In the genomic region with DNA sequence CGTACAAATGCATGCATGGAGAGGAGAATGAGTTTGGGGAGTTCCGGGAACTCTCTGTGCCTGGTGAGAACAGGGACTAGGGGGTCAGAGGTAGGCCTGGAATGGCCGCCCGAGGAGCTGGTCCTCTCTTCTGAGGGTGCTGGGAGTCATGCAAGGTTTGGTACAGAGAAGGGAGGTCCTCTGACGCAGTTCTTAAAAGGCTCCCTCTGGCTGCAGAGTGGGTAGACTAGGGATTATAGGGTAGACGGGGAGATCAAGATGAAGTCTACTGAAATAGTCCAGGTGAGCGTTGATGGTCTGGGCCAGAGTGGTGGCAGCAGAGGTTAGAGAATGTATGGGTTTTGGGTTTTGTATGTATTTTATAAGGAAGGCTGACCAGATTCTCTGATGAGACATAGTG, we compare ENCODE assay signal across 8 cellular contexts. TPM values are rescaled to one million over a fixed set of nuclear protein-coding genes. Genes with fewer than 3 reads are reported as not detected.
A peak's percentile ranks its signal among the peaks of the same experiment; 100 is the strongest.
DNase-seq lines count a peak whose midpoint lies in the region; ATAC-seq and TF ChIP-seq lines count a peak whose summit lies in the region.

No MANE protein-coding gene starts in this region.

- H3K4me1 ChIP-seq in ascending aorta, result peaks cover 0 to 8% of the 10 kb centered on the region in 2 donors

- peak overlapping the region; percentile 98 to 99 for H3K4me3 Mint-ChIP-seq in activated T-cell treated with anti-CD3 and anti-CD28 coated beads, Interleukin-2, amount 50 U/mL, for 72 hours
- peak overlapping the region; percentile 96 for H3K4me3 Mint-ChIP-seq in type B pancreatic cell

- H3K4me3 ChIP-seq in ascending aorta (peak overlapping the region; percentile 71 to 75), kidney epithelial cell (ENCODE audit: low read depth, low read length) (peak overlapping the region; percentile 61)

- DNase-seq in activated T-cell treated with anti-CD3 and anti-CD28 coated beads, Interleukin-2, amount 50 U/mL, for 72 hours, result no peak
- DNase-seq in activated T-cell treated with anti-CD3 and anti-CD28 coated beads for 4 hours (no peak), ascending aorta (ENCODE audit: low spot score in 2 of 2) (no peak), kidney epithelial cell (ENCODE audit: low read depth) (no peak), type B pancreatic cell (ENCODE audit: extremely low spot score, unreplicated experiment) (no peak), mesenteric fat pad (ENCODE audit: low spot score) (no peak), NCI-H1417 treated with DMSO at 0.1 percent for 48 hours (lab: John Stamatoyannopoulos, UW) (no peak), NCI-H1436 (lab: John Stamatoyannopoulos, UW) (no peak)

- H3K36me3 ChIP-seq in ascending aorta (peaks cover 41 to 45% of the 10 kb centered on the region in 2 donors), kidney epithelial cell (ENCODE audit: control insufficient read depth, insufficient read depth, low read length) (peaks cover 4% of the 10 kb centered on the region)

- TF ChIP-seq CTCF in ascending aorta (IDR thresholded peaks at IDR 0.05) (no peak), kidney epithelial cell (IDR thresholded peaks at IDR 0.05; ENCODE audit: insufficient read depth, low read length, poor library complexity, severe bottlenecking) (no peak), type B pancreatic cell (conservative IDR thresholded peaks at IDR 0.05) (no peak)

- peaks cover 36% of the 10 kb centered on the region for H3K4me1 Mint-ChIP-seq in activated T-cell treated with anti-CD3 and anti-CD28 coated beads, Interleukin-2, amount 50 U/mL, for 72 hours (ENCODE audit: low read depth)
- peaks cover 27% of the 10 kb centered on the region for H3K4me1 Mint-ChIP-seq in type B pancreatic cell (ENCODE audit: unreplicated experiment)

- H3K9me3 Mint-ChIP-seq in activated T-cell treated with anti-CD3 and anti-CD28 coated beads, Interleukin-2, amount 50 U/mL, for 72 hours, result peaks cover 19 to 29% of the 10 kb centered on the region in 2 donors
- peaks cover 4% of the 10 kb centered on the region for H3K9me3 Mint-ChIP-seq in type B pancreatic cell

- no peak for ATAC-seq in activated T-cell treated with anti-CD3 and anti-CD28 coated beads, Interleukin-2, amount 50 U/mL, for 72 hours (replicated peaks in 1 of 2)

- H3K27ac Mint-ChIP-seq in activated T-cell treated with anti-CD3 and anti-CD28 coated beads, Interleukin-2, amount 50 U/mL, for 72 hours, result no peak overlapping the region
- peak overlapping the region; percentile 98 for H3K27ac Mint-ChIP-seq in type B pancreatic cell

- H3K36me3 Mint-ChIP-seq in activated T-cell treated with anti-CD3 and anti-CD28 coated beads, Interleukin-2, amount 50 U/mL, for 72 hours (ENCODE audit: insufficient read depth in 2 of 2), result peaks cover 51 to 61% of the 10 kb centered on the region in 2 donors
- H3K36me3 Mint-ChIP-seq in type B pancreatic cell, result peaks cover 50% of the 10 kb centered on the region

- no peaks in the 10 kb centered on the region for H3K27me3 Mint-ChIP-seq in activated T-cell treated with anti-CD3 and anti-CD28 coated beads, Interleukin-2, amount 50 U/mL, for 72 hours (ENCODE audit: low read depth)
- H3K27me3 Mint-ChIP-seq in type B pancreatic cell, result peaks cover 4% of the 10 kb centered on the region

- peaks cover 37 to 47% of the 10 kb centered on the region in 2 donors for H3K9me3 ChIP-seq in ascending aorta

- no peaks in the 10 kb centered on the region for H3K27me3 ChIP-seq in ascending aorta
- no peaks in the 10 kb centered on the region for H3K27me3 ChIP-seq in kidney epithelial cell (ENCODE audit: control insufficient read depth, insufficient read depth, low read length)

- intact Hi-C loops in ascending aorta (cut with DNase I), result loop anchor here (1.0 to 5.0 kb wide), 2 partner anchors 37 to 70 kb away; partner anchors contain the start of genes ZNF460 and ZNF548

- H3K27ac ChIP-seq in ascending aorta, result peak overlapping the region; percentile 56 to 72

RNA-seq across cellular contexts. Expression of gene ZNF304, which starts 0.8 kb away (rescaled TPM):
- total RNA-seq in activated T-cell treated with anti-CD3 and anti-CD28 coated beads, Interleukin-2, amount 50 U/mL, for 72 hours, result 1 to 10 TPM; 8.1 to 8.3 TPM
- total RNA-seq in ascending aorta (5.9 TPM), kidney epithelial cell (8.0 and 8.3 TPM in 2 replicates), type B pancreatic cell (ENCODE audit: low replicate concordance) (12.1 and 12.2 TPM in 2 replicates), mesenteric fat pad (7.4 TPM)

RNA-seq across cellular contexts. Expression of gene TRAPPC2B, which starts 11.5 kb away (rescaled TPM):
- total RNA-seq in activated T-cell treated with anti-CD3 and anti-CD28 coated beads, Interleukin-2, amount 50 U/mL, for 72 hours, result 1 to 10 TPM; 7.3 to 8.5 TPM
- total RNA-seq in ascending aorta (1.8 TPM), kidney epithelial cell (16.4 and 28.7 TPM in 2 replicates), type B pancreatic cell (ENCODE audit: low replicate concordance) (11.9 and 12.3 TPM in 2 replicates), mesenteric fat pad (10.3 TPM)

RNA-seq across cellular contexts. Expression of gene ZNF547, which starts 11.5 kb away (rescaled TPM):
- 1 to 10 TPM; 3.9 to 4.5 TPM for total RNA-seq in activated T-cell treated with anti-CD3 and anti-CD28 coated beads, Interleukin-2, amount 50 U/mL, for 72 hours
- total RNA-seq in ascending aorta (not detected), kidney epithelial cell (1.7 and 6.0 TPM in 2 replicates), type B pancreatic cell (ENCODE audit: low replicate concordance) (3.9 and 4.9 TPM in 2 replicates), mesenteric fat pad (2.2 TPM)

RNA-seq across cellular contexts. Expression of gene ZNF543, which starts 31.6 kb away (rescaled TPM):
- 1 to 10 TPM; 8.4 to 9.0 TPM for total RNA-seq in activated T-cell treated with anti-CD3 and anti-CD28 coated beads, Interleukin-2, amount 50 U/mL, for 72 hours
- total RNA-seq in ascending aorta, result 4.5 TPM
- total RNA-seq in kidney epithelial cell, result 9.8 and 12.4 TPM in 2 replicates
- 8.3 and 9.8 TPM in 2 replicates for total RNA-seq in type B pancreatic cell (ENCODE audit: low replicate concordance)
- total RNA-seq in mesenteric fat pad, result 5.3 TPM

RNA-seq across cellular contexts. Expression of gene ZNF548, which starts 37.8 kb away (rescaled TPM):
- 10 to 100 TPM; 40.4 to 62.8 TPM for total RNA-seq in activated T-cell treated with anti-CD3 and anti-CD28 coated beads, Interleukin-2, amount 50 U/mL, for 72 hours
- total RNA-seq in ascending aorta (0.96 TPM), kidney epithelial cell (12.4 and 13.1 TPM in 2 replicates), type B pancreatic cell (ENCODE audit: low replicate concordance) (23.9 and 28.2 TPM in 2 replicates), mesenteric fat pad (13.9 TPM)
